ENCODE assay signal across 14 cellular contexts in genomic region chr18:48441405-48441881, GRCh38. TPM values are rescaled to one million over a fixed set of nuclear protein-coding genes. Genes with fewer than 3 reads are reported as not detected.
DNase-seq lines count a peak whose midpoint lies in the region; ATAC-seq and TF ChIP-seq lines count a peak whose summit lies in the region.
"Had no signal": no experiment of that assay in that cellular context is flagged by ENCODE, and none has a peak within 500 bp of the region (broad histone marks: within the 10 kb centered on the region; RNA-seq: fewer than 3 reads in every experiment).

No MANE protein-coding gene starts in this region.

- H3K4me1 ChIP-seq in subcutaneous abdominal adipose tissue (ENCODE audit: control insufficient read depth in 5 of 5, insufficient read depth in 5 of 5, low read length in 5 of 5) (peaks cover 4 to 37% (median 31%) of the 10 kb centered on the region in 5 donors), HAP-1 (no peaks in the 10 kb centered on the region)

- no peak overlapping the region for H3K4me3 ChIP-seq in WERI-Rb-1 (ENCODE audit: low read depth, low read length)
- peak overlapping the region in 4 of 5 donors; percentile 4 to 40 (median 40) for H3K4me3 ChIP-seq in subcutaneous abdominal adipose tissue (ENCODE audit: low read depth in 1 of 5, low read length in 5 of 5)
- no peak overlapping the region for H3K4me3 ChIP-seq in HAP-1

- in situ Hi-C loops in HAP-1 (cut with MboI; ENCODE audit: low sequenced_read_pairs), result loop anchor here (5.0 to 25.0 kb wide), 2 partner anchors 409 to 654 kb away; no protein-coding TSS in a partner anchor

- H3K9me3 ChIP-seq in WERI-Rb-1 (ENCODE audit: severe bottlenecking) (no peaks in the 10 kb centered on the region), subcutaneous abdominal adipose tissue (ENCODE audit: control insufficient read depth in 5 of 5, low read length in 5 of 5) (no peaks in the 10 kb centered on the region), HAP-1 (no peaks in the 10 kb centered on the region)

- no peaks in the 10 kb centered on the region for H3K27me3 ChIP-seq in WERI-Rb-1 (ENCODE audit: insufficient read depth, low read depth, severe bottlenecking)
- H3K27me3 ChIP-seq in subcutaneous abdominal adipose tissue (ENCODE audit: control insufficient read depth in 5 of 5, insufficient read depth in 4 of 5, low read length in 5 of 5), result no peaks in the 10 kb centered on the region
- H3K27me3 ChIP-seq in HAP-1 (ENCODE audit: low read depth), result peaks cover 22% of the 10 kb centered on the region

- no peaks in the 10 kb centered on the region for H3K36me3 ChIP-seq in WERI-Rb-1
- no peaks in the 10 kb centered on the region for H3K36me3 ChIP-seq in subcutaneous abdominal adipose tissue (ENCODE audit: control insufficient read depth in 5 of 5, insufficient read depth in 5 of 5, low read length in 5 of 5)
- H3K36me3 ChIP-seq in HAP-1 (replicated peaks), result no peaks in the 10 kb centered on the region

- DNase-seq in NCI-H1105 (lab: John Stamatoyannopoulos, UW) (peak; percentile 55), WERI-Rb-1 (peak; percentile 36), left ventricle myocardium superior (peak; percentile 55), HAP-1 (ENCODE audit: low spot score in 2 of 2) (no peak), NAMALWA (ENCODE audit: low spot score) (no peak), cerebellar cortex (ENCODE audit: low spot score) (no peak)
- DNase-seq: activated CD8-positive, alpha-beta T cell treated with anti-CD3 and anti-CD28 coated beads, Interleukin-2, amount 10 ng/mL, durations not matched to agents 7 days and 5 days; Calu3; hippocampal formation; T-helper 17 cell had no signal

- intact Hi-C loops in left ventricle myocardium superior (cut with micrococcal nuclease), result no loop called here

- ATAC-seq in left ventricle myocardium superior (peak; percentile 66), GM21526 (IDR thresholded peaks at IDR 0.05; ENCODE audit: low FRiP score, unreplicated experiment) (no peak)
- ATAC-seq: activated CD8-positive, alpha-beta T cell treated with anti-CD3 and anti-CD28 coated beads, Interleukin-2, amount 10 ng/mL, durations not matched to agents 7 days and 5 days; activated naive CD4-positive, alpha-beta T cell treated with anti-CD3 and anti-CD28 coated beads, Interleukin-2, amount 50 U/mL, for 72 hours; T-helper 17 cell had no signal

- H3K9ac ChIP-seq in subcutaneous abdominal adipose tissue (ENCODE audit: low read length in 5 of 5), result peak overlapping the region in 2 of 5 donors; percentile 38 to 50

- H3K27ac ChIP-seq in WERI-Rb-1 (no peak overlapping the region), subcutaneous abdominal adipose tissue (ENCODE audit: low read depth, low read length) (peak overlapping the region; percentile 83)
- H3K27ac ChIP-seq: HL-60 had no signal

- no peak for TF ChIP-seq CTCF in WERI-Rb-1 (IDR thresholded peaks at IDR 0.05; ENCODE audit: low read depth, low read length)

RNA-seq across cellular contexts. Expression of gene ZBTB7C, which starts 32.3 kb away (rescaled TPM):
- 2.1 TPM for total RNA-seq in left ventricle myocardium superior
- total RNA-seq: activated CD8-positive, alpha-beta T cell treated with anti-CD3 and anti-CD28 coated beads, Interleukin-2, amount 10 ng/mL, durations not matched to agents 7 days and 5 days; activated naive CD4-positive, alpha-beta T cell treated with anti-CD3 and anti-CD28 coated beads, Interleukin-2, amount 50 U/mL, for 72 hours; Calu3 had no signal

Comparison
In these comparisons a context has a peak if more than half of its experiments do, and no peak if none do; other contexts are left out.
1. DNase-seq: peak in NCI-H1105 (single experiment), WERI-Rb-1 (single experiment) and left ventricle myocardium superior (single experiment); none in HAP-1 (0 of 2), NAMALWA (single experiment) and cerebellar cortex (single experiment).
2. H3K4me3 ChIP-seq: peak in subcutaneous abdominal adipose tissue (4 of 5); none in WERI-Rb-1 (single experiment) and HAP-1 (single experiment).